18 cellular contexts compared by ENCODE assay signal in the genomic region with DNA sequence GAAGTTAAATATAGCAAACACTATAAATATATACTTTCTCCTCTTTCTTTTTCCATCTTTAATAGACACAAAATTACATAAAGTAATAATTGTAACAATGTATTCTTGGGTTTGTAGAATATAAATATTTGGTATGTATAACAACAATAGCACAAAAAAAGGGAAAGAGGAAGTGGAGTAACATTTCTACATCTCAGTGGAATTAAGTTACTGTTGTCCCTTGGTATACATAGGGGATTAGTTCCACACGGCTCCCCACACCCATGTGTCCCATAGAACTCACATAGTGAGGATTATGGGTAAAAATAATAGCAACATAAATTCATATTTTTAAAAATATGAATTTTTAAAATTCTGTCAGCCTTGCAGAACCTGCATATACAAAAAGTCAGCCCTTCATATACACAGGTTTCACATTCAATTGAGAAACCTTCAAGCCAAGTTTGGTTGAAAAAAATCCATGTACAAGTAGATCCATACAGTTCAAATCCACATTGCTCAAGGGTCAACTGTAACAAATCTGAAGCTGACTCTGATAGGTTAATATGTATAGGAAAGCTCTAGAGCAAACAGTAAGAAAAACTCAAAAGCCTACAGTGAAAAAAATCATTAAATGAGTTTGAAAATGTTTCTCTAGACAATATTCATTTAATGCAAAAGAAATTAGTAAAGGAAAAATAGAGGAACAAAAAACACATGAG.
"Had no signal": no experiment of that assay in that cellular context is flagged by ENCODE, and none has a peak within 500 bp of the region (broad histone marks: within the 10 kb centered on the region; RNA-seq: fewer than 3 reads in every experiment).

No MANE protein-coding gene starts in this region.

- DNase-seq: activated CD4-positive, alpha-beta T cell treated with anti-CD3 and anti-CD28 coated beads for 36 hours; activated CD4-positive, CD25-positive, alpha-beta regulatory T cell; activated CD8-positive, alpha-beta memory T cell treated with anti-CD3 and anti-CD28 coated beads, Interleukin-2, amount 10 ng/mL, durations not matched to agents 7 days and 5 days; activated CD8-positive, alpha-beta T cell treated with anti-CD3 and anti-CD28 coated beads, Interleukin-2, amount 10 ng/mL, durations not matched to agents 7 days and 5 days; activated naive CD4-positive, alpha-beta T cell; activated T-cell treated with anti-CD3 and anti-CD28 coated beads for 4 hours; activated T-cell treated with anti-CD3 and anti-CD28 coated beads, Interleukin-2, amount 50 U/mL, for 72 hours; anterior cingulate cortex; dermis blood vessel endothelial cell; effector CD4-positive, alpha-beta T cell; heart left ventricle; naive thymus-derived CD8-positive, alpha-beta T cell; occipital lobe; psoas muscle; right cardiac atrium; stimulated activated CD4-positive, alpha-beta T cell treated with anti-CD3 and anti-CD28 coated beads, Interleukin-2, amount 100 ng/mL, for 48 hours; stimulated activated naive CD4-positive, alpha-beta T cell treated with Interleukin-2 at 50 U/mL for 16 hours had no signal

- ATAC-seq: activated CD4-positive, alpha-beta T cell treated with anti-CD3 and anti-CD28 coated beads for 36 hours; activated CD8-positive, alpha-beta memory T cell treated with anti-CD3 and anti-CD28 coated beads, Interleukin-2, amount 10 ng/mL, durations not matched to agents 7 days and 5 days; activated CD8-positive, alpha-beta T cell treated with anti-CD3 and anti-CD28 coated beads, Interleukin-2, amount 10 ng/mL, durations not matched to agents 7 days and 5 days; activated naive CD4-positive, alpha-beta T cell treated with anti-CD3 and anti-CD28 coated beads, Interleukin-2, amount 50 U/mL, for 72 hours; activated T-cell treated with anti-CD3 and anti-CD28 coated beads, Interleukin-2, amount 50 U/mL, for 72 hours; heart left ventricle; naive thymus-derived CD8-positive, alpha-beta T cell; psoas muscle; right cardiac atrium had no signal
